In the genomic region with DNA sequence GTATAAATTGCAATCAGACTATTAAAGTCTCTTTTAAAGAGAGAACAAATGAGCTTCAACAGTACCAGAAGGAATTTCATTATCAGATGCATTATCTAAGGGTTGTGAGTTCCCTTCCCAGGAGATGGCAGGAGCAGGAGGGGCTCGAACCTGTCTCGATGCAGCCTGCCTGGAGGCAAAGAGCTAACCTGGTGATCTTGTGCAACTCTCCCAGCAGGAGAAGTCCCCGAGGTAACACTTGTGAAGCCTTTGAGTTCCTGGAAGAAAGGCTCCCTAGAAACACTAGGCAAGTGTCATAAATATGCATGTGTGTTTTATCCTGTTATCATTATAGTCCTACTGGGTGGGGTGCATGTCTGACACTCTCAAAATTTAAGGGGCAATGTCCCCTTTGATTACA, we compare ENCODE assay signal across 31 cellular contexts.
"Had no signal": no experiment of that assay in that cellular context is flagged by ENCODE, and none has a peak within 500 bp of the region (broad histone marks: within the 10 kb centered on the region; RNA-seq: fewer than 3 reads in every experiment).

No MANE protein-coding gene starts in this region.

- H3K36me3 ChIP-seq: adrenal gland, ascending aorta, brain microvascular endothelial cell, breast epithelium, cardiac muscle cell had no signal

- DNase-seq: activated effector memory CD4-positive, alpha-beta T cell treated with anti-CD3 and anti-CD28 coated beads, Interleukin-2, amount 50 U/mL, for 16 hours; activated effector memory CD4-positive, alpha-beta T cell treated with Interleukin-2 at 50 U/mL for 16 hours; activated gamma-delta T cell; activated gamma-delta T cell treated with Interleukin-2 at 50 U/mL for 16 hours; activated naive CD4-positive, alpha-beta T cell; activated naive CD4-positive, alpha-beta T cell treated with anti-CD3 and anti-CD28 coated beads for 36 hours; activated naive CD4-positive, alpha-beta T cell treated with anti-CD3 and anti-CD28 coated beads, Interleukin-2, amount 10 ng/mL, durations not matched to agents 7 days and 5 days; activated naive CD4-positive, alpha-beta T cell treated with anti-CD3 and anti-CD28 coated beads, Interleukin-2, amount 50 U/mL, for 16 hours; activated naive CD4-positive, alpha-beta T cell treated with Interleukin-2 at 50 U/mL for 16 hours; activated naive CD8-positive, alpha-beta T cell treated with anti-CD3 and anti-CD28 coated beads for 36 hours; activated naive CD8-positive, alpha-beta T cell treated with anti-CD3 and anti-CD28 coated beads, Interleukin-2, amount 10 ng/mL, durations not matched to agents 7 days and 5 days; activated naive CD8-positive, alpha-beta T cell treated with anti-CD3 and anti-CD28 coated beads, Interleukin-2, amount 50 U/mL, for 24 hours; activated T-cell treated with anti-CD3 and anti-CD28 coated beads, Interleukin-2, amount 50 U/mL, for 1 hour; activated T-cell treated with anti-CD3 and anti-CD28 coated beads, Interleukin-2, amount 50 U/mL, for 24 hours; activated T-cell treated with anti-CD3 and anti-CD28 coated beads, Interleukin-2, amount 50 U/mL, for 4 hours; activated T-cell treated with anti-CD3 and anti-CD28 coated beads, Interleukin-2, amount 50 U/mL, for 48 hours; activated T-cell treated with anti-CD3 and anti-CD28 coated beads, Interleukin-2, amount 50 U/mL, for 72 hours; amniotic stem cell; amygdala; anterior cingulate cortex; aorta; body of pancreas; brain microvascular endothelial cell; central memory CD4-positive, alpha-beta T cell; cerebellar nuclear complex had no signal

- H3K4me1 ChIP-seq: adrenal gland, ascending aorta, body of pancreas, breast epithelium had no signal

- H3K27me3 ChIP-seq: adrenal gland, ascending aorta, brain microvascular endothelial cell, breast epithelium, cardiac muscle cell had no signal

- H3K27ac ChIP-seq: adrenal gland, ascending aorta, body of pancreas, brain microvascular endothelial cell, breast epithelium, cardiac muscle cell had no signal

- H3K4me3 ChIP-seq: adrenal gland, ascending aorta, body of pancreas, breast epithelium, cardiac muscle cell had no signal

- H3K9me3 ChIP-seq: adrenal gland, ascending aorta, body of pancreas, breast epithelium had no signal

- ATAC-seq: activated naive CD4-positive, alpha-beta T cell treated with anti-CD3 and anti-CD28 coated beads, Interleukin-2, amount 50 U/mL, for 72 hours; activated naive CD8-positive, alpha-beta T cell treated with anti-CD3 and anti-CD28 coated beads, Interleukin-2, amount 50 U/mL, for 24 hours; activated T-cell treated with anti-CD3 and anti-CD28 coated beads, Interleukin-2, amount 50 U/mL, for 4 hours; activated T-cell treated with anti-CD3 and anti-CD28 coated beads, Interleukin-2, amount 50 U/mL, for 72 hours; activated T-helper 17 cell treated with anti-CD3 and anti-CD28 coated beads, Interleukin-2, amount 50 U/mL, for 72 hours; body of pancreas had no signal
